27 cellular contexts compared by ENCODE assay signal in the genomic region with DNA sequence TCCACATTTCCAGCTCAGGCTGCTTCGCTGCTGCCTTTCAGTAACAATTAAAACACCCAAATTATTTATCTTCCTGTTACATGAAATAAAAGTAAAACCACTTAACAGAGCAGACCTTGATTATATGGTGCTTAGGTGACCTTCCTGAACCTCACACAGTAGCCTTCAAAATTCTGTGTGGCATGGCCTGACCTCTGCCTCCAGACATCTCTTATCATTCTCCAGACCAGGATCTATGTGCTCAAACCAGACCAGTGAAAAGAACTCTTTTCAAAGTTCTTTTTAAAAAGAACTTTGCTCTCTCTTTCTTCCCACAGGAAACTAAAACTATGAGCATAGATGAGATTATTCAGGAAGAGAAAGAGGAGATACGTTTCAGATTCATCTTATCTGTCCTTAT. TPM values are rescaled to one million over a fixed set of nuclear protein-coding genes. Genes with fewer than 3 reads are reported as not detected.
DNase-seq lines count a peak whose midpoint lies in the region; ATAC-seq and TF ChIP-seq lines count a peak whose summit lies in the region.
"Had no signal": no experiment of that assay in that cellular context is flagged by ENCODE, and none has a peak within 500 bp of the region (broad histone marks: within the 10 kb centered on the region; RNA-seq: fewer than 3 reads in every experiment).

No MANE protein-coding gene starts in this region.

- TF ChIP-seq CTCF in cardiac muscle cell (IDR thresholded peaks at IDR 0.05; ENCODE audit: low read depth, low read length) (no peak), mesothelial cell of epicardium (IDR thresholded peaks at IDR 0.05; ENCODE audit: unreplicated experiment) (no peak)

- no peaks in the 10 kb centered on the region for H3K27me3 ChIP-seq in cardiac muscle cell
- H3K27me3 ChIP-seq: Peyer's patch, SJSA1 had no signal

- H3K27me3 Mint-ChIP-seq in T-cell = no peaks in the 10 kb centered on the region
- H3K27me3 Mint-ChIP-seq in mesothelial cell of epicardium (ENCODE audit: low read depth) = no peaks in the 10 kb centered on the region
- H3K27me3 Mint-ChIP-seq: B cell, IgD-negative memory B cell had no signal

- intact Hi-C loops in Right ventricle myocardium inferior (cut with DNase I) = no loop called here

- no peaks in the 10 kb centered on the region for H3K9me3 ChIP-seq in cardiac muscle cell (ENCODE audit: low read depth)
- H3K9me3 ChIP-seq: Caco-2, Peyer's patch had no signal

- peak overlapping the region; percentile 68 for H3K27ac ChIP-seq in cardiac muscle cell
- H3K27ac ChIP-seq: A549, GM23248, Peyer's patch, SJSA1 had no signal

- H3K36me3 Mint-ChIP-seq in T-cell (peaks cover 52% of the 10 kb centered on the region), mesothelial cell of epicardium (peaks cover 40% of the 10 kb centered on the region)

- H3K4me3 ChIP-seq in cardiac muscle cell = no peak overlapping the region
- H3K4me3 ChIP-seq: A549, GM12878, GM23248, HAP-1, Peyer's patch, SJSA1 had no signal

- ATAC-seq in Right ventricle myocardium inferior = no peak
- ATAC-seq in T-cell (replicated peaks in 1 of 4) = no peak
- no peak for ATAC-seq in GM19328 (IDR thresholded peaks at IDR 0.05; ENCODE audit: unreplicated experiment)
- ATAC-seq: A549, GM12878 had no signal

- H3K36me3 ChIP-seq in cardiac muscle cell = no peaks in the 10 kb centered on the region
- H3K36me3 ChIP-seq: HAP-1, Peyer's patch, SJSA1 had no signal

- H3K4me3 Mint-ChIP-seq in T-cell = no peak overlapping the region
- H3K4me3 Mint-ChIP-seq in mesothelial cell of epicardium = no peak overlapping the region
- H3K4me3 Mint-ChIP-seq: B cell, CD14-positive monocyte, IgD-negative memory B cell had no signal

- POLR2A ChIA-PET in T-cell (lab: Charles Lee) = no interaction called here

- CTCF ChIA-PET in T-cell (lab: Charles Lee) = interaction anchor here in 1 of 2 donors (0.5 to 1.2 kb wide), 2 partner anchors 15 to 280 kb away, joined by 3 read pairs; no protein-coding TSS in a partner anchor

- H3K9me3 Mint-ChIP-seq in T-cell = peaks cover 19 to 46% (median 19%) of the 10 kb centered on the region in 3 donors
- peaks cover 41% of the 10 kb centered on the region for H3K9me3 Mint-ChIP-seq in mesothelial cell of epicardium

- H3K27ac Mint-ChIP-seq in T-cell (peak overlapping the region; percentile 75 to 85), mesothelial cell of epicardium (peak overlapping the region; percentile 49)
- H3K27ac Mint-ChIP-seq: B cell, IgD-negative memory B cell had no signal

- H3K4me1 Mint-ChIP-seq in T-cell = peaks cover 27 to 46% (median 44%) of the 10 kb centered on the region in 3 donors
- H3K4me1 Mint-ChIP-seq in mesothelial cell of epicardium = peaks cover 16% of the 10 kb centered on the region
- H3K4me1 Mint-ChIP-seq: CD14-positive monocyte had no signal

- DNase-seq in cardiac muscle cell (ENCODE audit: low read depth in 1 of 2, low spot score in 1 of 2) = no peak
- DNase-seq in Right ventricle myocardium inferior (ENCODE audit: missing footprints) = no peak
- DNase-seq in T-cell = no peak
- DNase-seq in mesothelial cell of epicardium (ENCODE audit: low spot score in 2 of 2, unreplicated experiment in 2 of 2) = no peak
- DNase-seq in stimulated activated CD4-positive, alpha-beta T cell treated with anti-CD3 and anti-CD28 coated beads, Interleukin-4, amount 100 ng/mL, for 24 hours = no peak
- no peak for DNase-seq in NCI-H2227 treated with DMSO at 0.1 percent for 48 hours (lab: John Stamatoyannopoulos, UW)
- DNase-seq: Caco-2, DMS 273 treated with DMSO at 0.1 percent for 48 hours, DND-41, GM23248, Karpas-422, MV-4-11, NCI-H1105 treated with DMSO at 0.1 percent for 48 hours, NCI-H2081, NCI-H2171, NCI-H524 treated with DMSO at 0.1 percent for 48 hours, NCI-H82, Peyer's patch had no signal

- H3K4me1 ChIP-seq in cardiac muscle cell (ENCODE audit: low read depth) = no peaks in the 10 kb centered on the region
- H3K4me1 ChIP-seq: A549, HAP-1, Peyer's patch, SJSA1 had no signal

RNA-seq across cellular contexts. Expression of a gene that starts 37.8 kb away (rescaled TPM):
- total RNA-seq in cardiac muscle cell = 60.2 and 77.3 TPM in 2 replicates
- 56.7 and 84.0 TPM in 2 replicates for polyA plus RNA-seq in cardiac muscle cell
- 67.7 TPM for total RNA-seq in Right ventricle myocardium inferior
- 10 to 100 TPM; 60.8 to 73.7 (median 63.7) TPM for total RNA-seq in T-cell
- 64.9 to 73.8 TPM (median 72.5 TPM) in 3 replicates for total RNA-seq in mesothelial cell of epicardium

RNA-seq across cellular contexts. Expression of a gene that starts 38.2 kb away (rescaled TPM):
- 46.2 and 47.1 TPM in 2 replicates for total RNA-seq in cardiac muscle cell
- polyA plus RNA-seq in cardiac muscle cell = 43.9 and 51.4 TPM in 2 replicates
- 22.8 TPM for total RNA-seq in Right ventricle myocardium inferior
- total RNA-seq in T-cell = 10 to 100 TPM; 19.8 to 34.0 (median 31.4) TPM
- total RNA-seq in mesothelial cell of epicardium = 26.4 to 27.8 TPM (median 26.6 TPM) in 3 replicates

RNA-seq across cellular contexts. Expression of a gene that starts 53.7 kb away (rescaled TPM):
- total RNA-seq in cardiac muscle cell (0.69 TPM in 1 of 2 replicates, not detected in the other), Right ventricle myocardium inferior (not detected), T-cell (1 to 10 TPM; 2.8 to 4.6 (median 3.1) TPM), mesothelial cell of epicardium (2.0 to 2.9 TPM (median 2.4 TPM) in 3 replicates)
- 0.50 TPM in 1 of 2 replicates, not detected in the other for polyA plus RNA-seq in cardiac muscle cell
- total RNA-seq: GM23248, M059J, SJSA1 had no signal
